Comparison of ENCODE assay signal across 8 cellular contexts in the genomic region with DNA sequence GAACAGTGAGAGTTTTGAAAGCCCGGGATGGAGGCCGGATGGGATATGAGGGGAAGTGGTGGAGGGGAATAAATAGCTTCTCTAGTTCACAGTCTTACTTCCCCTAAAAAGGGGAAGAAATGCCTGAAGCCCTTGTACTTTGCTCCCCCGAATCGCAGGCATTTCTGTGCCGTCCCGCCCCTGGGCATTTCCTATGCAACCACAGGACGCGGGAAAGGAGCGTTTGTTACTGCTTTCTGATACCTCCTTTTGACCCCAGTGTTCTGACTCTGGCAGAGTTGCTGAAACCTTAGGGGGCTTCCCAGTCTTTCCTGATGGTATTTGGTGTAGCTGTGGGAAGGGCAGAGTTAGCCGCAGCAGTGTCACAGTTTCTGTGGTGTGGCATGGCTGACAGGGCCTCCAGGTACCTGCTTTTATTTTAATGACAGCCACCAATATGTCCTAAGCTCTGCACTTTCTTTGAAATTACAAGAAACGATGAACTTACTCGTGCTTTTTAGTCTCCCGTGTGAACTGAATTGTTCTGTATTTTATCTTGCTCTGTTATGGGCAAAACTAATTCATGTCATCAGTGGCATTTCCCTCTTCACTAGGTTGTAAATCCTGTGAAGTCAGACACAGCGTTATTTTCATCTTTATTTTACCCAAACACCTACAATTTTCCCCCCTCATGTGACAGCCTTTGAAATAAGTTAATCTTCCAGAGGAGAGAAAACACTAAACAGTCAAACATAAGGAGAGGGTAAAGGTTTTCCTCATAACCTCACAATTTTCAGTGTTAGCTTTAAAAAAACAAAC. TPM values are rescaled to one million over a fixed set of nuclear protein-coding genes. Genes with fewer than 3 reads are reported as not detected.
DNase-seq lines count a peak whose midpoint lies in the region; ATAC-seq and TF ChIP-seq lines count a peak whose summit lies in the region.

No MANE protein-coding gene starts in this region.

- no peak overlapping the region for H3K4me3 ChIP-seq in Loucy (ENCODE audit: low read length, poor library complexity, severe bottlenecking)

- H3K27me3 ChIP-seq in Loucy (ENCODE audit: insufficient read depth, low read length, poor library complexity, severe bottlenecking), result no peaks in the 10 kb centered on the region

- peak overlapping the region in 1 of 2 donors; percentile 29 for H3K4me3 Mint-ChIP-seq in effector memory CD8-positive, alpha-beta T cell

- peaks cover 89% of the 10 kb centered on the region for H4K20me1 ChIP-seq in Loucy (ENCODE audit: insufficient read depth, low read length, poor library complexity, severe bottlenecking)

- H3K9me2 ChIP-seq in Loucy (replicated peaks; ENCODE audit: low read depth, low read length), result no peaks in the 10 kb centered on the region

- H3K36me3 Mint-ChIP-seq in effector memory CD8-positive, alpha-beta T cell (ENCODE audit: insufficient read depth), result peaks cover 14% of the 10 kb centered on the region

- peaks cover 96% of the 10 kb centered on the region for H3K79me2 ChIP-seq in Loucy (ENCODE audit: insufficient read depth, low read length)

- H3K9ac ChIP-seq in Loucy (ENCODE audit: low read depth, low read length, poor library complexity, severe bottlenecking), result no peak overlapping the region

- H3K27me3 Mint-ChIP-seq in effector memory CD8-positive, alpha-beta T cell, result no peaks in the 10 kb centered on the region

- no peaks in the 10 kb centered on the region for H3K9me3 ChIP-seq in Loucy (ENCODE audit: insufficient read depth, low read depth, low read length)

- no peak for DNase-seq in effector memory CD8-positive, alpha-beta T cell
- DNase-seq in renal cortical epithelial cell (ENCODE audit: low read depth), result peak; percentile 27
- no peak for DNase-seq in HUDEP-2 (lab: John Stamatoyannopoulos, UW; ENCODE audit: unreplicated experiment in 76 of 76)
- no peak for DNase-seq in ureter (ENCODE audit: low spot score)
- no peak for DNase-seq in EL

- H3K27ac Mint-ChIP-seq in effector memory CD8-positive, alpha-beta T cell, result no peak overlapping the region

- H3K36me3 ChIP-seq in Loucy (ENCODE audit: insufficient read depth, low read length), result 0 out of 2 replicates have a peak, but pooled peaks cover 3% of the 10 kb centered on the region

- ATAC-seq in GM18909 (IDR thresholded peaks at IDR 0.05; ENCODE audit: poor library complexity, unreplicated experiment) (peak; percentile 37), GM19452 (IDR thresholded peaks at IDR 0.05; ENCODE audit: unreplicated experiment) (no peak)
- ATAC-seq in effector memory CD8-positive, alpha-beta T cell (replicated peaks), result peak; percentile 28

- no peak overlapping the region for H2AFZ ChIP-seq in Loucy (ENCODE audit: low read length)

- TF ChIP-seq CTCF in Loucy (conservative IDR thresholded peaks at IDR 0.05; ENCODE audit: low read length), result no peak

- H3F3A ChIP-seq in Loucy (ENCODE audit: low read depth), result no peaks in the 10 kb centered on the region

- H3K4me1 ChIP-seq in Loucy (ENCODE audit: insufficient read depth, low read length, poor library complexity, severe bottlenecking), result peaks cover 39% of the 10 kb centered on the region

- H3K9me3 Mint-ChIP-seq in effector memory CD8-positive, alpha-beta T cell, result no peaks in the 10 kb centered on the region

- H3K4me2 ChIP-seq in Loucy (ENCODE audit: low read depth, low read length, poor library complexity, severe bottlenecking), result peak overlapping the region; percentile 61

- peaks cover 32 to 60% of the 10 kb centered on the region in 2 donors for H3K4me1 Mint-ChIP-seq in effector memory CD8-positive, alpha-beta T cell (ENCODE audit: low read depth in 2 of 2)

RNA-seq across cellular contexts. Expression of gene USP10, which starts 27.1 kb away (rescaled TPM):
- 39.6 and 86.7 TPM in 2 replicates for total RNA-seq in renal cortical epithelial cell
- 103 TPM for total RNA-seq in ureter
